In genomic region chr22:50621491-50621880, GRCh38 we compare ENCODE assay signal across 8 cellular contexts. TPM values are rescaled to one million over a fixed set of nuclear protein-coding genes. Genes with fewer than 3 reads are reported as not detected.
A peak's percentile ranks its signal among the peaks of the same experiment; 100 is the strongest.
DNase-seq lines count a peak whose midpoint lies in the region; ATAC-seq and TF ChIP-seq lines count a peak whose summit lies in the region.

No MANE protein-coding gene starts in this region.

- H4K20me1 ChIP-seq in KMS-11 (ENCODE audit: insufficient read depth), result no peaks in the 10 kb centered on the region

- CTCF ChIA-PET in activated CD4-positive, alpha-beta T cell treated with anti-CD3 and anti-CD28 coated beads, Interleukin-2, amount 10 ng/mL, durations not matched to agents 7 days and 5 days (lab: Charles Lee), result interaction anchor here (0.6 to 2.9 kb wide), 31 partner anchors 9 to 649 kb away, joined by 3 to 37 read pairs (median 5); partner anchors contain the start of genes CHKB, KLHDC7B, LMF2 and NCAPH2

- ATAC-seq in Right ventricle myocardium superior (ENCODE audit: poor library complexity), result peak; percentile 18

- H3K4me1 Mint-ChIP-seq in activated CD4-positive, alpha-beta T cell treated with anti-CD3 and anti-CD28 coated beads, Interleukin-2, amount 10 ng/mL, durations not matched to agents 7 days and 5 days, result peaks cover 50% of the 10 kb centered on the region

- peak overlapping the region; percentile 82 for H3K4me3 Mint-ChIP-seq in activated CD4-positive, alpha-beta T cell treated with anti-CD3 and anti-CD28 coated beads, Interleukin-2, amount 10 ng/mL, durations not matched to agents 7 days and 5 days

- peak in 2 of 3 donors; percentile 25 to 51 for DNase-seq in stimulated activated CD4-positive, alpha-beta T cell treated with anti-CD3 and anti-CD28 coated beads, Interleukin-12 subunit alpha, Interleukin-12 subunit beta, amount 100 ng/mL, for 48 hours (ENCODE audit: low read depth in 2 of 3, low spot score in 1 of 3)
- no peak for DNase-seq in stimulated activated CD4-positive, alpha-beta T cell treated with anti-CD3 and anti-CD28 coated beads, Interleukin-12 subunit alpha, Interleukin-12 subunit beta, amount 100 ng/mL, for 4 hours
- peak; percentile 78 for DNase-seq in activated CD4-positive, alpha-beta T cell treated with anti-CD3 and anti-CD28 coated beads, Interleukin-2, amount 10 ng/mL, durations not matched to agents 7 days and 5 days
- no peak for DNase-seq in Right ventricle myocardium superior
- peak; percentile 55 for DNase-seq in stimulated activated CD4-positive, alpha-beta T cell treated with anti-CD3 and anti-CD28 coated beads, Interleukin-4, amount 100 ng/mL, for 24 hours
- DNase-seq in cerebellar nuclear complex (lab: John Stamatoyannopoulos, UW), result no peak
- DNase-seq in AG08395 (ENCODE audit: low spot score), result no peak

- H3K9me3 Mint-ChIP-seq in activated CD4-positive, alpha-beta T cell treated with anti-CD3 and anti-CD28 coated beads, Interleukin-2, amount 10 ng/mL, durations not matched to agents 7 days and 5 days, result no peaks in the 10 kb centered on the region

- intact Hi-C loops in Right ventricle myocardium superior (cut with DNase I), result loop anchor here (5.0 kb wide), 2 partner anchors 44 to 51 kb away; partner anchors contain the start of genes CPT1B and SHANK3

- no peak overlapping the region for H3K4me3 ChIP-seq in KMS-11 (IDR thresholded peaks at IDR 0.05; ENCODE audit: insufficient read depth, low read depth, low read length)

- H3K36me3 Mint-ChIP-seq in activated CD4-positive, alpha-beta T cell treated with anti-CD3 and anti-CD28 coated beads, Interleukin-2, amount 10 ng/mL, durations not matched to agents 7 days and 5 days (ENCODE audit: low read depth), result peaks cover 17% of the 10 kb centered on the region

- POLR2A ChIA-PET in activated CD4-positive, alpha-beta T cell treated with anti-CD3 and anti-CD28 coated beads, Interleukin-2, amount 10 ng/mL, durations not matched to agents 7 days and 5 days (lab: Charles Lee), result interaction anchor here (0.8 to 2.0 kb wide), 7 partner anchors 76 to 153 kb away, joined by 3 to 19 read pairs (median 3); partner anchors contain the start of genes KLHDC7B, LMF2, NCAPH2 and SCO2

- H3K27ac Mint-ChIP-seq in activated CD4-positive, alpha-beta T cell treated with anti-CD3 and anti-CD28 coated beads, Interleukin-2, amount 10 ng/mL, durations not matched to agents 7 days and 5 days, result peak overlapping the region; percentile 100

- H3K4me1 ChIP-seq in KMS-11 (ENCODE audit: low read depth, poor library complexity, severe bottlenecking), result peaks cover 13% of the 10 kb centered on the region

- H3K4me2 ChIP-seq in KMS-11, result peak overlapping the region; percentile 87

- H3K27me3 Mint-ChIP-seq in activated CD4-positive, alpha-beta T cell treated with anti-CD3 and anti-CD28 coated beads, Interleukin-2, amount 10 ng/mL, durations not matched to agents 7 days and 5 days, result peaks cover 1% of the 10 kb centered on the region

- peak overlapping the region; percentile 53; the same call in 1 of the 2 replicates for H3K27ac ChIP-seq in KMS-11

- H3K27me3 ChIP-seq in KMS-11 (ENCODE audit: insufficient read depth, low read depth), result no peaks in the 10 kb centered on the region

- peak overlapping the region; percentile 67 for H2AFZ ChIP-seq in KMS-11 (ENCODE audit: low read depth)

- TF ChIP-seq CTCF in KMS-11 (conservative IDR thresholded peaks at IDR 0.05; ENCODE audit: low read depth, low read length), result no peak

- peak overlapping the region; percentile 59; the same call in 1 of the 2 replicates for H3K9ac ChIP-seq in KMS-11

- no peaks in the 10 kb centered on the region for H3K79me2 ChIP-seq in KMS-11 (ENCODE audit: insufficient read depth, low read depth)

- H3K36me3 ChIP-seq in KMS-11 (ENCODE audit: insufficient read depth), result no peaks in the 10 kb centered on the region

RNA-seq across cellular contexts. Expression of gene ARSA, which starts 6.5 kb away (rescaled TPM):
- total RNA-seq in activated CD4-positive, alpha-beta T cell treated with anti-CD3 and anti-CD28 coated beads, Interleukin-2, amount 10 ng/mL, durations not matched to agents 7 days and 5 days, result 10 to 100 TPM; 64.2 to 66.5 TPM
- 19.1 TPM for total RNA-seq in Right ventricle myocardium superior

RNA-seq across cellular contexts. Expression of gene MAPK8IP2, which starts 20.9 kb away (rescaled TPM):
- under 1 TPM; 0.29 to 0.37 TPM for total RNA-seq in activated CD4-positive, alpha-beta T cell treated with anti-CD3 and anti-CD28 coated beads, Interleukin-2, amount 10 ng/mL, durations not matched to agents 7 days and 5 days
- 0.62 TPM for total RNA-seq in Right ventricle myocardium superior

RNA-seq across cellular contexts. Expression of gene CHKB, which starts 38.8 kb away (rescaled TPM):
- 100 to 1,000 TPM; 140 to 142 TPM for total RNA-seq in activated CD4-positive, alpha-beta T cell treated with anti-CD3 and anti-CD28 coated beads, Interleukin-2, amount 10 ng/mL, durations not matched to agents 7 days and 5 days
- total RNA-seq in Right ventricle myocardium superior, result 36.0 TPM

RNA-seq across cellular contexts. Expression of gene CPT1B, which starts 43.3 kb away (rescaled TPM):
- total RNA-seq in activated CD4-positive, alpha-beta T cell treated with anti-CD3 and anti-CD28 coated beads, Interleukin-2, amount 10 ng/mL, durations not matched to agents 7 days and 5 days, result 100 to 1,000 TPM; 107 to 113 TPM
- 402 TPM for total RNA-seq in Right ventricle myocardium superior

RNA-seq across cellular contexts. Expression of gene SHANK3, which starts 51.1 kb away (rescaled TPM):
- total RNA-seq in activated CD4-positive, alpha-beta T cell treated with anti-CD3 and anti-CD28 coated beads, Interleukin-2, amount 10 ng/mL, durations not matched to agents 7 days and 5 days, result under 1 TPM; 0.02 to 0.04 TPM
- total RNA-seq in Right ventricle myocardium superior, result 19.3 TPM

Comparison
In these comparisons a context has a peak if more than half of its experiments do, and no peak if none do; other contexts are left out.
1. DNase-seq: peak in stimulated activated CD4-positive, alpha-beta T cell treated with anti-CD3 and anti-CD28 coated beads, Interleukin-12 subunit alpha, Interleukin-12 subunit beta, amount 100 ng/mL, for 48 hours (2 of 3), activated CD4-positive, alpha-beta T cell treated with anti-CD3 and anti-CD28 coated beads, Interleukin-2, amount 10 ng/mL, durations not matched to agents 7 days and 5 days (single experiment) and stimulated activated CD4-positive, alpha-beta T cell treated with anti-CD3 and anti-CD28 coated beads, Interleukin-4, amount 100 ng/mL, for 24 hours (single experiment); none in stimulated activated CD4-positive, alpha-beta T cell treated with anti-CD3 and anti-CD28 coated beads, Interleukin-12 subunit alpha, Interleukin-12 subunit beta, amount 100 ng/mL, for 4 hours (single experiment), Right ventricle myocardium superior (single experiment), cerebellar nuclear complex (0 of 2) and AG08395 (single experiment).